ENCODE assay signal across 32 cellular contexts in genomic region chr9:138033950-138034349, GRCh38.
"Had no signal": no experiment of that assay in that cellular context is flagged by ENCODE, and none has a peak within 500 bp of the region (broad histone marks: within the 10 kb centered on the region; RNA-seq: fewer than 3 reads in every experiment).

No MANE protein-coding gene starts in this region.

- DNase-seq: colonic mucosa; effector memory CD4-positive, alpha-beta T cell; erythroblast; esophagus squamous epithelium; foreskin melanocyte; glutamatergic neuron; heart right ventricle; hippocampal formation; islet precursor cell; kidney glomerular epithelial cell; left ventricle myocardium superior; lower lobe of right lung; mucosa of descending colon; naive B cell; right lobe of liver; small intestine; stimulated activated CD4-positive, alpha-beta T cell treated with anti-CD3 and anti-CD28 coated beads, Interleukin-15, amount 100 ng/mL, for 24 hours; stimulated activated CD4-positive, alpha-beta T cell treated with anti-CD3 and anti-CD28 coated beads, Interleukin-2, amount 100 ng/mL, for 48 hours; stimulated activated naive B cell treated with anti-CD40 and anti-IgM and Interleukin-4, amounts not matched to agents 10 μg/mL and 1 μg/mL and 100 μg/mL, for 72 hours; thyroid gland; upper lobe of left lung; uterus had no signal

- H3K9ac ChIP-seq: neural progenitor cell, parathyroid adenoma had no signal

- H3K4me1 Mint-ChIP-seq: memory B cell; mesothelial cell of epicardium; naive B cell; nephron; neural progenitor cell; stimulated activated naive B cell treated with anti-CD40 and anti-IgM and Interleukin-4, amounts not matched to agents 10 μg/mL and 1 μg/mL and 100 μg/mL, for 72 hours had no signal

- H3K27ac ChIP-seq: colonic mucosa, esophagus squamous epithelium, heart right ventricle, lower lobe of right lung, neural progenitor cell, parathyroid adenoma, right lobe of liver, suprapubic skin, thyroid gland, upper lobe of left lung, uterus had no signal

- H3K27me3 Mint-ChIP-seq: progenitor cell of endocrine pancreas had no signal

- H3K9me3 ChIP-seq: colonic mucosa, esophagus squamous epithelium, lower lobe of right lung, mucosa of descending colon, right lobe of liver, suprapubic skin, thyroid gland, upper lobe of left lung, uterus had no signal

- H3K27me3 ChIP-seq: colonic mucosa, neural progenitor cell, right lobe of liver, thyroid gland, upper lobe of left lung had no signal

- H3K36me3 ChIP-seq: colonic mucosa, esophagus squamous epithelium, heart right ventricle, lower lobe of right lung, neural progenitor cell, right lobe of liver, suprapubic skin, thyroid gland, upper lobe of left lung, uterus had no signal

- ATAC-seq: heart right ventricle; left colon; left ventricle myocardium superior; lower lobe of right lung; mucosa of descending colon; right lobe of liver; stimulated activated naive B cell treated with anti-CD40 and anti-IgM and Interleukin-4, amounts not matched to agents 10 μg/mL and 1 μg/mL and 100 μg/mL, for 72 hours had no signal

- H3K36me3 Mint-ChIP-seq: mesothelial cell of epicardium; neural progenitor cell; stimulated activated naive B cell treated with anti-CD40 and anti-IgM and Interleukin-4, amounts not matched to agents 10 μg/mL and 1 μg/mL and 100 μg/mL, for 72 hours had no signal

- H3K4me3 ChIP-seq: colonic mucosa, esophagus squamous epithelium, heart right ventricle, lower lobe of right lung, mucosa of descending colon, neural progenitor cell, right lobe of liver, suprapubic skin, thyroid gland, upper lobe of left lung, uterus had no signal

- H3K4me3 Mint-ChIP-seq: dendritic cell treated with granulocyte-macrophage colony-stimulating factor and Interleukin-4, amounts not matched to agents 40 ng/mL and 50 ng/mL, for 4 days; memory B cell; mesothelial cell of epicardium; naive B cell; nephron; neural progenitor cell; stimulated activated naive B cell treated with anti-CD40 and anti-IgM and Interleukin-4, amounts not matched to agents 10 μg/mL and 1 μg/mL and 100 μg/mL, for 72 hours; stimulated activated naive CD8-positive, alpha-beta T cell treated with anti-CD3 and anti-CD28 coated beads, Interleukin-15, Interleukin-2, amounts not matched to agents 100 ng/mL and 50 ng/mL, for 24 hours had no signal

- H3K4me1 ChIP-seq: colonic mucosa, esophagus squamous epithelium, lower lobe of right lung, neural progenitor cell, parathyroid adenoma, right lobe of liver, suprapubic skin, thyroid gland, upper lobe of left lung, uterus had no signal

- H3K27ac Mint-ChIP-seq: dendritic cell treated with granulocyte-macrophage colony-stimulating factor and Interleukin-4, amounts not matched to agents 40 ng/mL and 50 ng/mL, for 4 days; memory B cell; mesothelial cell of epicardium; nephron; neural progenitor cell; progenitor cell of endocrine pancreas; stimulated activated naive B cell treated with anti-CD40 and anti-IgM and Interleukin-4, amounts not matched to agents 10 μg/mL and 1 μg/mL and 100 μg/mL, for 72 hours; stimulated activated naive CD8-positive, alpha-beta T cell treated with anti-CD3 and anti-CD28 coated beads, Interleukin-15, Interleukin-2, amounts not matched to agents 100 ng/mL and 50 ng/mL, for 24 hours had no signal
